8 cellular contexts compared by ENCODE assay signal in the genomic region with DNA sequence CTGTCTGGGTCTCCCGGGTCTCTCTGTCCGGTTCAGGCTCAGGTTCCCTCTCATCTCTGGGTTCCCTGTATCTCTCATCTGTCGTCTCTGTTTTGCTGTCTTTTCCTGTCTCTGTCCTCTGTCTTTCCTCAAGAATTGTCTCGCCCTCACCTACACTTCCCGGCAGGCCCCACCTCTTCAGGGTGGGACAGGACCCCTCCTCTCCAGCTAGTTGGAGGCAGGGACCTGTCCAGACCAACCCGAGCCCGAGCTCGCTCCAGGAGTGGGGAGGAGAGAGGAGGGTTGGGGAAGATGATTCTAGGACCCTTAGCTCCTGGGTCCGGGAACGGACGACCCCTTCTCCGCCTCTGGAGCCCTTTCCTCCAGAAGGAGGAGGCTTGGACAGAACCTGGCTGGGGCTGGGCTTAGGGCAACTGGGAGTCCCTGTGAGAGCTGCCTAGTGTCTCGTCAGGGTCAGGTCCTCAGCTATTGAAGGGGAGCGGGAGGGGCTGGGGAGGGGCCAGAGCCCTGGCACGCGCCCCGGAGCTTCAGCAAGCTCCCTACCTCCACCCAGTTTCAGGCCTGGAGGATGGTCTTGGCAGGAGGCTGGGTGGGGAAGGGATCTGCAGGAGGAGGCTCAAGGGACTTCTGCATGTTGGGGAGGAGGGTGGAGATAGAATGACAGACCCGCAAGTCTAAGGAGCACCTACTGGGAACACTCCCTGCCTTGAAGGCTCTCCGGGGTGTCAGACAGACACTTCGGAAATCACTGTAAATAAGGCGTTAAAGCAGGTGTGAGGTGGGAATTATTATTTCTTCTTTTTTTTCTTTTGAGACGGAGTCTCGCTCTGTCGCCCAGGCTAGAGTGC. TPM values are rescaled to one million over a fixed set of nuclear protein-coding genes. Genes with fewer than 3 reads are reported as not detected.
DNase-seq lines count a peak whose midpoint lies in the region; ATAC-seq lines count a peak whose summit lies in the region.

No MANE protein-coding gene starts in this region.

- in situ Hi-C loops in G401 (cut with HindIII; ENCODE audit: low sequenced_read_pairs), result no loop called here

- peaks cover 2 to 3% of the 10 kb centered on the region in 2 donors for H3K36me3 Mint-ChIP-seq in activated T-cell treated with anti-CD3 and anti-CD28 coated beads, Interleukin-2, amount 50 U/mL, for 72 hours (ENCODE audit: insufficient read depth in 2 of 2)

- peaks cover 16% of the 10 kb centered on the region for H3K27me3 ChIP-seq in skeletal muscle satellite cell (ENCODE audit: control insufficient read depth, insufficient read depth, low read length)

- peaks cover 12% of the 10 kb centered on the region for H3K4me1 ChIP-seq in skeletal muscle satellite cell (ENCODE audit: control insufficient read depth, insufficient read depth, low read length)

- no peaks in the 10 kb centered on the region for H3K27me3 Mint-ChIP-seq in activated T-cell treated with anti-CD3 and anti-CD28 coated beads, Interleukin-2, amount 50 U/mL, for 72 hours (ENCODE audit: low read depth)

- no peaks in the 10 kb centered on the region for H3K9me3 ChIP-seq in skeletal muscle satellite cell (replicated peaks; ENCODE audit: low read length)

- intact Hi-C loops in left ventricle myocardium superior (cut with micrococcal nuclease), result no loop called here

- H3K4me2 ChIP-seq in skeletal muscle satellite cell (ENCODE audit: low read length), result peak overlapping the region; percentile 87

- DNase-seq in activated CD8-positive, alpha-beta memory T cell treated with anti-CD3 and anti-CD28 coated beads for 24 hours, result peak; percentile 61
- no peak for DNase-seq in activated CD8-positive, alpha-beta memory T cell treated with anti-CD3 and anti-CD28 coated beads, Interleukin-2, amount 50 U/mL, for 4 hours
- DNase-seq in activated T-cell treated with anti-CD3 and anti-CD28 coated beads, Interleukin-2, amount 50 U/mL, for 72 hours, result no peak
- DNase-seq in left ventricle myocardium superior, result peak; percentile 72
- DNase-seq in G401 (ENCODE audit: low spot score), result no peak
- DNase-seq in AG08396 (ENCODE audit: low spot score), result no peak

- H3K36me3 ChIP-seq in skeletal muscle satellite cell (ENCODE audit: insufficient read depth, low read length), result no peaks in the 10 kb centered on the region

- H3K4me1 Mint-ChIP-seq in activated T-cell treated with anti-CD3 and anti-CD28 coated beads, Interleukin-2, amount 50 U/mL, for 72 hours (ENCODE audit: low read depth), result peaks cover 70% of the 10 kb centered on the region

- H3K27ac Mint-ChIP-seq in activated T-cell treated with anti-CD3 and anti-CD28 coated beads, Interleukin-2, amount 50 U/mL, for 72 hours, result peak overlapping the region; percentile 95

- H3K9ac ChIP-seq in skeletal muscle satellite cell (ENCODE audit: low read depth, low read length), result peak overlapping the region; percentile 55

- H3K4me3 ChIP-seq in skeletal muscle satellite cell (ENCODE audit: low read length), result peak overlapping the region; percentile 70

- peak overlapping the region; percentile 94 to 97 for H3K4me3 Mint-ChIP-seq in activated T-cell treated with anti-CD3 and anti-CD28 coated beads, Interleukin-2, amount 50 U/mL, for 72 hours

- H3K9me3 Mint-ChIP-seq in activated T-cell treated with anti-CD3 and anti-CD28 coated beads, Interleukin-2, amount 50 U/mL, for 72 hours, result no peaks in the 10 kb centered on the region

- ATAC-seq in activated T-cell treated with anti-CD3 and anti-CD28 coated beads, Interleukin-2, amount 50 U/mL, for 72 hours (replicated peaks in 1 of 2), result no peak
- ATAC-seq in left ventricle myocardium superior (peak; percentile 59), GM19023 (IDR thresholded peaks at IDR 0.05; ENCODE audit: unreplicated experiment) (no peak)

RNA-seq across cellular contexts. Expression of a gene that starts 26.3 kb away (rescaled TPM):
- total RNA-seq in activated T-cell treated with anti-CD3 and anti-CD28 coated beads, Interleukin-2, amount 50 U/mL, for 72 hours, result 100 to 1,000 TPM in 1 of 2 donors, 10 to 100 TPM in 1; 73.3 to 109 TPM
- total RNA-seq in left ventricle myocardium superior, result 24.9 TPM
- 1.3 TPM in 2 replicates for total RNA-seq in skeletal muscle satellite cell (2012; rRNA removed)
- total RNA-seq in G401 (2014; rRNA removed; shearing (Covaris generic)), result 25.2 and 39.4 TPM in 2 replicates

Comparison
In these comparisons a context has a peak if more than half of its experiments do, and no peak if none do; other contexts are left out.
1. DNase-seq: peak in activated CD8-positive, alpha-beta memory T cell treated with anti-CD3 and anti-CD28 coated beads for 24 hours (single experiment) and left ventricle myocardium superior (single experiment); none in activated CD8-positive, alpha-beta memory T cell treated with anti-CD3 and anti-CD28 coated beads, Interleukin-2, amount 50 U/mL, for 4 hours (single experiment), activated T-cell treated with anti-CD3 and anti-CD28 coated beads, Interleukin-2, amount 50 U/mL, for 72 hours (0 of 2), G401 (single experiment) and AG08396 (single experiment).